Comparison of ENCODE assay signal across 1 cellular context in the genomic region with DNA sequence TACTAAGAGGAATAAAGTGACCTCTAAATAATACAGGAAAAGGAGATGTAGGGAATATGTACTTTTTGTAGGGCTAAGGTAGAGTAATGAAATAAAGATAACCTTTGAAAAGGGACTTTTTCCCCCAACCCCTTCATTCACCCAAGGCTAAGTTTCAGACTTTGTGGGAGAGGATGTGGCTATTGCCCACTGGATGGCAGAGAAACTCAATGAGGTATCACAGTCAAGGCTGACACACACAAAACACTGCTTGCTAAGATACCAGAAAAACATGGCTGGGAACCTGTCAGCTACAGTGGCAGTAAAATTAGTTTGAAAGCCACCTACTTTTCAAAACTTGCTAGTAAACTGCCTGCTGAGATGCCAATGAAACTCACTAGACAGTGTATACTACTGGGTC.
TF ChIP-seq lines count a peak whose summit lies in the region.

No MANE protein-coding gene starts in this region.

TF ChIP-seq in GM23338, 12 proteins besides CTCF, POLR2A, EP300 and RAD21 (continued from another document):
- TF ChIP-seq, protein P1, sequence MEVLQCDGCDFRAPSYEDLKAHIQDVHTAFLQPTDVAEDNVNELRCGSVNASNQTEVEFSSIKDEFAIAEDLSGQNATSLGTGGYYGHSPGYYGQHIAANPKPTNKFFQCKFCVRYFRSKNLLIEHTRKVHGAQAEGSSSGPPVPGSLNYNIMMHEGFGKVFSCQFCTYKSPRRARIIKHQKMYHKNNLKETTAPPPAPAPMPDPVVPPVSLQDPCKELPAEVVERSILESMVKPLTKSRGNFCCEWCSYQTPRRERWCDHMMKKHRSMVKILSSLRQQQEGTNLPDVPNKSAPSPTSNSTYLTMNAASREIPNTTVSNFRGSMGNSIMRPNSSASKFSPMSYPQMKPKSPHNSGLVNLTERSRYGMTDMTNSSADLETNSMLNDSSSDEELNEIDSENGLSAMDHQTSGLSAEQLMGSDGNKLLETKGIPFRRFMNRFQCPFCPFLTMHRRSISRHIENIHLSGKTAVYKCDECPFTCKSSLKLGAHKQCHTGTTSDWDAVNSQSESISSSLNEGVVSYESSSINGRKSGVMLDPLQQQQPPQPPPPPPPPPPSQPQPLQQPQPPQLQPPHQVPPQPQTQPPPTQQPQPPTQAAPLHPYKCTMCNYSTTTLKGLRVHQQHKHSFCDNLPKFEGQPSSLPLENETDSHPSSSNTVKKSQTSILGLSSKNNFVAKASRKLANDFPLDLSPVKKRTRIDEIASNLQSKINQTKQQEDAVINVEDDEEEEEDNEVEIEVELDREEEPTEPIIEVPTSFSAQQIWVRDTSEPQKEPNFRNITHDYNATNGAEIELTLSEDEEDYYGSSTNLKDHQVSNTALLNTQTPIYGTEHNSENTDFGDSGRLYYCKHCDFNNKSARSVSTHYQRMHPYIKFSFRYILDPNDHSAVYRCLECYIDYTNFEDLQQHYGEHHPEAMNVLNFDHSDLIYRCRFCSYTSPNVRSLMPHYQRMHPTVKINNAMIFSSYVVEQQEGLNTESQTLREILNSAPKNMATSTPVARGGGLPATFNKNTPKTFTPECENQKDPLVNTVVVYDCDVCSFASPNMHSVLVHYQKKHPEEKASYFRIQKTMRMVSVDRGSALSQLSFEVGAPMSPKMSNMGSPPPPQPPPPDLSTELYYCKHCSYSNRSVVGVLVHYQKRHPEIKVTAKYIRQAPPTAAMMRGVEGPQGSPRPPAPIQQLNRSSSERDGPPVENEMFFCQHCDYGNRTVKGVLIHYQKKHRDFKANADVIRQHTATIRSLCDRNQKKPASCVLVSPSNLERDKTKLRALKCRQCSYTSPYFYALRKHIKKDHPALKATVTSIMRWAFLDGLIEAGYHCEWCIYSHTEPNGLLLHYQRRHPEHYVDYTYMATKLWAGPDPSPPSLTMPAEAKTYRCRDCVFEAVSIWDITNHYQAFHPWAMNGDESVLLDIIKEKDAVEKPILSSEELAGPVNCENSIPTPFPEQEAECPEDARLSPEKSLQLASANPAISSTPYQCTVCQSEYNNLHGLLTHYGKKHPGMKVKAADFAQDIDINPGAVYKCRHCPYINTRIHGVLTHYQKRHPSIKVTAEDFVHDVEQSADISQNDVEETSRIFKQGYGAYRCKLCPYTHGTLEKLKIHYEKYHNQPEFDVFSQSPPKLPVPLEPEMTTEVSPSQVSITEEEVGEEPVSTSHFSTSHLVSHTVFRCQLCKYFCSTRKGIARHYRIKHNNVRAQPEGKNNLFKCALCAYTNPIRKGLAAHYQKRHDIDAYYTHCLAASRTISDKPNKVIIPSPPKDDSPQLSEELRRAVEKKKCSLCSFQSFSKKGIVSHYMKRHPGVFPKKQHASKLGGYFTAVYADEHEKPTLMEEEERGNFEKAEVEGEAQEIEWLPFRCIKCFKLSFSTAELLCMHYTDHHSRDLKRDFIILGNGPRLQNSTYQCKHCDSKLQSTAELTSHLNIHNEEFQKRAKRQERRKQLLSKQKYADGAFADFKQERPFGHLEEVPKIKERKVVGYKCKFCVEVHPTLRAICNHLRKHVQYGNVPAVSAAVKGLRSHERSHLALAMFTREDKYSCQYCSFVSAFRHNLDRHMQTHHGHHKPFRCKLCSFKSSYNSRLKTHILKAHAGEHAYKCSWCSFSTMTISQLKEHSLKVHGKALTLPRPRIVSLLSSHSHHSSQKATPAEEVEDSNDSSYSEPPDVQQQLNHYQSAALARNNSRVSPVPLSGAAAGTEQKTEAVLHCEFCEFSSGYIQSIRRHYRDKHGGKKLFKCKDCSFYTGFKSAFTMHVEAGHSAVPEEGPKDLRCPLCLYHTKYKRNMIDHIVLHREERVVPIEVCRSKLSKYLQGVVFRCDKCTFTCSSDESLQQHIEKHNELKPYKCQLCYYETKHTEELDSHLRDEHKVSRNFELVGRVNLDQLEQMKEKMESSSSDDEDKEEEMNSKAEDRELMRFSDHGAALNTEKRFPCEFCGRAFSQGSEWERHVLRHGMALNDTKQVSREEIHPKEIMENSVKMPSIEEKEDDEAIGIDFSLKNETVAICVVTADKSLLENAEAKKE (CRISPR knock-in tag; IDR thresholded peaks at IDR 0.05) = no peak
- TF ChIP-seq ZNF114 (CRISPR knock-in tag; IDR thresholded peaks at IDR 0.05) (no peak), EZH2phosphoT487 (IDR thresholded peaks at IDR 0.05; ENCODE audit: unreplicated experiment) (no peak), NANOG (IDR thresholded peaks at IDR 0.05; ENCODE audit: borderline replicate concordance) (no peak), EZH2 (IDR thresholded peaks at IDR 0.05; ENCODE audit: low read depth, unreplicated experiment) (no peak)
